ENCODE assay signal across 2 cellular contexts in genomic region chr1:180698580-180698979, GRCh38.
TF ChIP-seq lines count a peak whose summit lies in the region.

No MANE protein-coding gene starts in this region.

TF ChIP-seq in HEK293, 187 proteins besides CTCF, POLR2A, EP300 and RAD21:
- no peak for TF ChIP-seq ZBTB21 (tag by site-specific recombination; IDR thresholded peaks at IDR 0.05)
- no peak for TF ChIP-seq ZNF610 (tag by site-specific recombination; IDR thresholded peaks at IDR 0.05; ENCODE audit: borderline replicate concordance)
- TF ChIP-seq ZNF791 (tag by site-specific recombination; IDR thresholded peaks at IDR 0.05): no peak
- peak; percentile 33 for TF ChIP-seq ZNF529 (tag by site-specific recombination; IDR thresholded peaks at IDR 0.05; ENCODE audit: insufficient replicate concordance)
- no peak for TF ChIP-seq GLIS1 (tag by site-specific recombination; IDR thresholded peaks at IDR 0.05)
- no peak for TF ChIP-seq ZBTB10 (tag by site-specific recombination; IDR thresholded peaks at IDR 0.05)
- TF ChIP-seq ZNF174 (tag by site-specific recombination; IDR thresholded peaks at IDR 0.05): no peak
- no peak for TF ChIP-seq ZNF660 (tag by site-specific recombination; IDR thresholded peaks at IDR 0.05)
- no peak for TF ChIP-seq ZNF138 (tag by site-specific recombination; IDR thresholded peaks at IDR 0.05; ENCODE audit: borderline replicate concordance)
- TF ChIP-seq ZSCAN5A (tag by site-specific recombination; IDR thresholded peaks at IDR 0.05): no peak
- peak; percentile 95 for TF ChIP-seq SETDB1 (IDR thresholded peaks at IDR 0.05; ENCODE audit: insufficient read length, low read length)
- TF ChIP-seq ZBTB44 (tag by site-specific recombination; IDR thresholded peaks at IDR 0.05): no peak
- no peak for TF ChIP-seq ZNF148 (tag by site-specific recombination; IDR thresholded peaks at IDR 0.05; ENCODE audit: borderline replicate concordance)
- no peak for TF ChIP-seq ZBTB48 (tag by site-specific recombination; IDR thresholded peaks at IDR 0.05)

TF ChIP-seq in K562, 482 proteins besides CTCF, POLR2A, EP300 and RAD21:
- TF ChIP-seq SRSF7 (optimal IDR thresholded peaks at IDR 0.05; ENCODE audit: low read depth, low read length) (no peak), CBX3 (IDR thresholded peaks at IDR 0.05; ENCODE audit: borderline replicate concordance in 1 of 2, low read length in 2 of 2) (peak in 1 of 2 experiments; percentile 26; a peak in 1 of 3 replicates), MEF2A (IDR thresholded peaks at IDR 0.05; ENCODE audit: control insufficient read depth, low read depth, low read length) (no peak), SRF (CRISPR knock-in tag; IDR thresholded peaks at IDR 0.05) (no peak), CC2D1A (IDR thresholded peaks at IDR 0.05) (no peak), ZNF507 (tag; conservative IDR thresholded peaks at IDR 0.05) (0 out of 2 replicates have a peak, but pooled peaks have one; percentile 35), ATF6 (CRISPR knock-in tag; IDR thresholded peaks at IDR 0.05) (no peak)
